ENCODE assay signal across 35 cellular contexts in the genomic region with DNA sequence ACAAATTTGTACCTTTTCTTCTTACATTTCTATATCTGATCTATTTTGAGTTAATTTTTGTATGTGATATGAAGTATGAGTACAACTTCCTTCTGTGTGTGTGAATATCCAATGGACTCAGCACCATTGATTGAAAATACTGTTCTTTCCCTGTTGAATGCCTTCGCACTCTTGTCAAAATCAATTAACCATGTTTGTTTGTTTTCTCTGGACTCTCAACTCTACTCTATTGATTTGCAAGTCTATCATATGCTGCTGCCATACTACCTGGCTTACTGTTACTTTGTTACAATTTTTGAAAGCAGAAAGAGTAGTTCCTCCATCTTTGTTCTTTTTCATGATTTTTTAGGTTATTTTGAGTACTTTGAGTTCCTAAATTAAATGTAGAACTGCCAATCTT.
"Had no signal": no experiment of that assay in that cellular context is flagged by ENCODE, and none has a peak within 500 bp of the region (broad histone marks: within the 10 kb centered on the region; RNA-seq: fewer than 3 reads in every experiment).

No MANE protein-coding gene starts in this region.

- H3K27ac ChIP-seq: KMS-11 had no signal

- H3K4me3 ChIP-seq: MG63 had no signal

- H3K9me3 ChIP-seq: MG63 had no signal

- H3K27me3 ChIP-seq: MG63 had no signal

- H3K4me2 ChIP-seq: KMS-11 had no signal

- H3K36me3 ChIP-seq: MG63 had no signal

- H3K9ac ChIP-seq: KMS-11 had no signal

- DNase-seq: Karpas-422, Kasumi-1, MG63, MM.1S, MV-4-11, NCI-H1048, NCI-H1092, NCI-H1092 treated with DMSO at 0.1 percent for 48 hours, NCI-H1105, NCI-H1105 treated with DMSO at 0.1 percent for 48 hours, NCI-H1417, NCI-H1417 treated with DMSO at 0.1 percent for 48 hours, NCI-H1436, NCI-H1436 treated with DMSO at 0.1 percent for 48 hours, NCI-H146, NCI-H1694, NCI-H1694 treated with DMSO at 0.1 percent for 48 hours, NCI-H187, NCI-H187 treated with DMSO at 0.1 percent for 48 hours, NCI-H1930, NCI-H2029, NCI-H2029 treated with DMSO at 0.1 percent for 48 hours, NCI-H2081, NCI-H2081 treated with DMSO at 0.1 percent for 48 hours, NCI-H2107, NCI-H2171, NCI-H2171 treated with DMSO at 0.1 percent for 48 hours, NCI-H2227 treated with DMSO at 0.1 percent for 48 hours, NCI-H226, NCI-H345, NCI-H446, NCI-H446 treated with DMSO at 0.1 percent for 48 hours, NCI-H510A, NCI-H510A treated with DMSO at 0.1 percent for 48 hours had no signal
